Comparison of ENCODE assay signal across 8 cellular contexts in genomic region chr1:91523462-91523861, GRCh38. TPM values are rescaled to one million over a fixed set of nuclear protein-coding genes. Genes with fewer than 3 reads are reported as not detected.
DNase-seq lines count a peak whose midpoint lies in the region; ATAC-seq and TF ChIP-seq lines count a peak whose summit lies in the region.

No MANE protein-coding gene starts in this region.

- H3K4me1 Mint-ChIP-seq in nephron (peaks cover 35% of the 10 kb centered on the region), type B pancreatic cell (ENCODE audit: unreplicated experiment) (peaks cover 17% of the 10 kb centered on the region)

- H3K9me3 ChIP-seq in heart right ventricle: no peaks in the 10 kb centered on the region

- DNase-seq in type B pancreatic cell (ENCODE audit: extremely low spot score, unreplicated experiment): no peak
- no peak for DNase-seq in heart right ventricle
- no peak for DNase-seq in CD1c-positive myeloid dendritic cell (ENCODE audit: extremely low spot score)
- no peak for DNase-seq in DMS79 treated with DMSO at 0.1 percent for 48 hours (lab: John Stamatoyannopoulos, UW)

- ATAC-seq in GM18907 (IDR thresholded peaks at IDR 0.05; ENCODE audit: unreplicated experiment) (peak; percentile 100), GM21786 (IDR thresholded peaks at IDR 0.05; ENCODE audit: unreplicated experiment) (peak; percentile 99), HG03571 (IDR thresholded peaks at IDR 0.05; ENCODE audit: unreplicated experiment) (peak; percentile 97), heart right ventricle (no peak)

- H3K4me3 Mint-ChIP-seq in nephron (no peak overlapping the region), type B pancreatic cell (no peak overlapping the region)

- H3K36me3 Mint-ChIP-seq in nephron (ENCODE audit: low read depth) (peaks cover under 1% of the 10 kb centered on the region), type B pancreatic cell (peaks cover 4% of the 10 kb centered on the region)

- H3K4me3 ChIP-seq in heart right ventricle: no peak overlapping the region

- H3K9me3 Mint-ChIP-seq in nephron (no peaks in the 10 kb centered on the region), type B pancreatic cell (no peaks in the 10 kb centered on the region)

- no peaks in the 10 kb centered on the region for H3K27me3 ChIP-seq in heart right ventricle

- H3K27me3 Mint-ChIP-seq in nephron (ENCODE audit: low read depth): no peaks in the 10 kb centered on the region
- no peaks in the 10 kb centered on the region for H3K27me3 Mint-ChIP-seq in type B pancreatic cell

- H3K27ac Mint-ChIP-seq in nephron (peak overlapping the region; percentile 4 to 9 (median 7)), type B pancreatic cell (no peak overlapping the region)

- no peaks in the 10 kb centered on the region for H3K4me1 ChIP-seq in heart right ventricle

- no peak for TF ChIP-seq CTCF in nephron (IDR thresholded peaks at IDR 0.05; ENCODE audit: unreplicated experiment in 3 of 3)
- TF ChIP-seq CTCF in type B pancreatic cell (conservative IDR thresholded peaks at IDR 0.05): no peak
- TF ChIP-seq CTCF in heart right ventricle (IDR thresholded peaks at IDR 0.05): no peak

- 43 to 70% methylated on average over 1 of the region's 1 CpG for WGBS in heart right ventricle, 2 donors

- intact Hi-C loops in heart right ventricle (cut with DNase I): loop anchor here in 1 of 10 donors (10.0 kb wide), 1 partner anchor 171 kb away; no protein-coding TSS in a partner anchor

- H3K36me3 ChIP-seq in heart right ventricle: peaks cover 0 to 8% (median 0%) of the 10 kb centered on the region in 9 donors

- no peak overlapping the region for H3K27ac ChIP-seq in heart right ventricle

RNA-seq across cellular contexts. Expression of gene CDC7, which starts 22.8 kb away (rescaled TPM):
- total RNA-seq in type B pancreatic cell (ENCODE audit: low replicate concordance) (11.6 and 29.7 TPM in 2 replicates), heart right ventricle (1 to 10 TPM in 4 of 10 donors, under 1 TPM in 6; 0.26 to 4.0 (median 0.73) TPM)
- 1 to 10 TPM in 1 of 2 donors, under 1 TPM in 1; 0.84 to 1.3 TPM for polyA plus RNA-seq in heart right ventricle

Comparison
In these comparisons a context has a peak if more than half of its experiments do, and no peak if none do; other contexts are left out.
1. ATAC-seq: peak in GM18907 (single experiment), GM21786 (single experiment) and HG03571 (single experiment); none in heart right ventricle (0 of 8).